8 cellular contexts compared by ENCODE assay signal in genomic region chr9:91421022-91421765, GRCh38.
A peak's percentile ranks its signal among the peaks of the same experiment; 100 is the strongest.
DNase-seq lines count a peak whose midpoint lies in the region; ATAC-seq and TF ChIP-seq lines count a peak whose summit lies in the region.

No MANE protein-coding gene starts in this region.

- no peak overlapping the region for H3K27ac Mint-ChIP-seq in nephron progenitor cell

- peak overlapping the region; percentile 81 for H3K4me3 ChIP-seq in fibroblast of pulmonary artery (replicated peaks; ENCODE audit: low read depth, low read length)

- no peak for ATAC-seq in GM21423 (IDR thresholded peaks at IDR 0.05; ENCODE audit: unreplicated experiment)
- no peak for ATAC-seq in GM21717 (IDR thresholded peaks at IDR 0.05; ENCODE audit: unreplicated experiment)

- H3K9me3 Mint-ChIP-seq in nephron progenitor cell: peaks cover 4% of the 10 kb centered on the region

- H3K4me3 Mint-ChIP-seq in nephron progenitor cell: peak overlapping the region; percentile 99

- TF ChIP-seq CTCF in VCaP (conservative IDR thresholded peaks at IDR 0.05) (no peak), fibroblast of pulmonary artery (IDR thresholded peaks at IDR 0.05; ENCODE audit: low read length, missing control alignments) (peak; percentile 29), nephron progenitor cell (IDR thresholded peaks at IDR 0.05) (peak; percentile 31)

- H3K27ac ChIP-seq in VCaP: peak overlapping the region; percentile 91

- H3K36me3 Mint-ChIP-seq in nephron progenitor cell (ENCODE audit: low read depth): no peaks in the 10 kb centered on the region

- peak in 2 of 3 experiments; percentile 26 to 55 for DNase-seq in NCI-H1417 (lab: John Stamatoyannopoulos, UW)
- no peak for DNase-seq in NCI-H1417 treated with DMSO at 0.1 percent for 48 hours (lab: John Stamatoyannopoulos, UW)
- DNase-seq in fibroblast of pulmonary artery (ENCODE audit: low read depth): peak; percentile 57
- DNase-seq in nephron progenitor cell: peak; percentile 80
- DNase-seq in NCI-H1694 treated with DMSO at 0.1 percent for 48 hours (lab: John Stamatoyannopoulos, UW): no peak

- H3K4me1 Mint-ChIP-seq in nephron progenitor cell: peaks cover 52% of the 10 kb centered on the region

- H3K27me3 Mint-ChIP-seq in nephron progenitor cell (ENCODE audit: low read depth, poor library complexity): peaks cover 24% of the 10 kb centered on the region

Comparison
In these comparisons a context has a peak if more than half of its experiments do, and no peak if none do; other contexts are left out.
1. DNase-seq: peak in NCI-H1417 (2 of 3), fibroblast of pulmonary artery (single experiment) and nephron progenitor cell (single experiment); none in NCI-H1417 treated with DMSO at 0.1 percent for 48 hours (single experiment) and NCI-H1694 treated with DMSO at 0.1 percent for 48 hours (single experiment).